26 cellular contexts compared by ENCODE assay signal in the genomic region with DNA sequence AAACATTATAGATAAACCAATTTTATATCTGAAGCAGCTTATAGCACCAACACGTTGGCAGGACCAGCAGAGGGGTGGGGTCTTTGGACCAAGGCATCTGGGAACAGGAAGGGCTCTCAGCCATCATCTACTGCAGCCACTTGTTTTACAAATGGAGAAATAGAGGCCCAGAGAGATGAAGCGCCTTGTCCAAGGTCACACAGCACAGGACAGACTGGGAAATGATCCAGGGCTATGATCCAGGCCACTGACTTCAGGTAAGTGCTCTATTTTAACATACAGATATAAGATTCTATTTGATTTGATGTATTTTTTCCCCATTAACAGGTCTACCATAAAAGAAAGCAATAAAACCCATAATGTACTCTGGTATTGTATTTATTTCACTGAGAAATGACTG. TPM values are rescaled to one million over a fixed set of nuclear protein-coding genes. Genes with fewer than 3 reads are reported as not detected.
DNase-seq lines count a peak whose midpoint lies in the region; ATAC-seq, FAIRE-seq and TF ChIP-seq lines count a peak whose summit lies in the region.
"Had no signal": no experiment of that assay in that cellular context is flagged by ENCODE, and none has a peak within 500 bp of the region (broad histone marks: within the 10 kb centered on the region; RNA-seq: fewer than 3 reads in every experiment).

No MANE protein-coding gene starts in this region.

- TF ChIP-seq EP300 in HepG2 (IDR thresholded peaks at IDR 0.05; ENCODE audit: low read depth in 2 of 2, low read length in 2 of 2) (no peak), HepG2 (CRISPR knock-in tag; IDR thresholded peaks at IDR 0.05; ENCODE audit: borderline replicate concordance) (no peak), gastroesophageal sphincter (IDR thresholded peaks at IDR 0.05) (no peak)

- H3F3A ChIP-seq in PC-3 (ENCODE audit: low read length, unreplicated experiment) = no peaks in the 10 kb centered on the region

- H3K4me2 ChIP-seq in HepG2 (ENCODE audit: low read depth, low read length) = no peak overlapping the region
- no peak overlapping the region for H3K4me2 ChIP-seq in PC-3 (ENCODE audit: low read length)
- H3K4me2 ChIP-seq: BLaER1 treated with 17β-estradiol and CSF1 and Interleukin-3, amounts not matched to agents 10 nM and 100 nM had no signal

- POLR2A ChIA-PET in HepG2 (lab: Yijun Ruan, JAX) = interaction anchor here (2.6 kb wide), 1 partner anchor 16 kb away, joined by 54 read pairs; a partner anchor contains a TSS
- POLR2A ChIA-PET in PC-3 (lab: Charles Lee; ENCODE audit: unreplicated experiment) = no interaction called here

- H3K9me2 ChIP-seq in PC-3 (replicated peaks; ENCODE audit: low read length) = no peaks in the 10 kb centered on the region

- ATAC-seq in HepG2 = no peak
- no peak for ATAC-seq in right lobe of liver
- ATAC-seq in PC-3 = no peak
- ATAC-seq in gastroesophageal sphincter = no peak
- ATAC-seq in HG03378 (IDR thresholded peaks at IDR 0.05; ENCODE audit: unreplicated experiment) = no peak
- ATAC-seq in HG03025 (IDR thresholded peaks at IDR 0.05; ENCODE audit: low FRiP score, unreplicated experiment) = no peak

- in situ Hi-C loops in HepG2 (cut with HindIII; ENCODE audit: extremely low pct_ligation_motif_present, low pct_unique_long_range_greater_than_20kb) = no loop called here

- intact Hi-C loops in HepG2 (cut with micrococcal nuclease; ENCODE audit: unreplicated experiment) (no loop called here), right lobe of liver (cut with DNase I) (no loop called here), PC-3 (cut with micrococcal nuclease) (no loop called here)

- TF ChIP-seq CTCF in HepG2 (CRISPR knock-in tag; IDR thresholded peaks at IDR 0.05) = no peak
- TF ChIP-seq CTCF in right lobe of liver (IDR thresholded peaks at IDR 0.05) = no peak
- TF ChIP-seq CTCF in PC-3 (conservative IDR thresholded peaks at IDR 0.05; ENCODE audit: low read depth, low read length) = no peak
- TF ChIP-seq CTCF in gastroesophageal sphincter (IDR thresholded peaks at IDR 0.05) = no peak

- H3K36me3 ChIP-seq in HepG2 (replicated peaks in 1 of 2; ENCODE audit: control insufficient read depth in 1 of 2, insufficient read depth in 2 of 2, low read length in 2 of 2) (no peaks in the 10 kb centered on the region), right lobe of liver (peaks cover 0 to 15% (median 7%) of the 10 kb centered on the region in 4 donors), PC-3 (ENCODE audit: low read depth, low read length) (peaks cover 3% of the 10 kb centered on the region; the same call in 1 of the 2 replicates), gastroesophageal sphincter (peaks cover 0 to 45% of the 10 kb centered on the region in 2 donors)
- H3K36me3 ChIP-seq: BE2C had no signal

- H3K4me1 ChIP-seq in HepG2 (ENCODE audit: insufficient read depth, low read length) (peaks cover 52% of the 10 kb centered on the region), right lobe of liver (no peaks in the 10 kb centered on the region), PC-3 (ENCODE audit: insufficient read depth, low read length) (peaks cover 19% of the 10 kb centered on the region), gastroesophageal sphincter (peaks cover 0 to 12% (median 1%) of the 10 kb centered on the region in 3 donors)
- H3K4me1 ChIP-seq: BLaER1 treated with 17β-estradiol and CSF1 and Interleukin-3, amounts not matched to agents 10 nM and 100 nM had no signal

- TF ChIP-seq POLR2A in HepG2 (IDR thresholded peaks at IDR 0.05; ENCODE audit: insufficient read depth in 1 of 2, low read depth in 2 of 2, low read length in 2 of 2) (no peak), right lobe of liver (IDR thresholded peaks at IDR 0.05) (no peak), gastroesophageal sphincter (IDR thresholded peaks at IDR 0.05) (no peak)

- H2AFZ ChIP-seq in HepG2 (ENCODE audit: low read length) (no peak overlapping the region), PC-3 (ENCODE audit: low read length) (no peak overlapping the region)
- H2AFZ ChIP-seq: GM23248 had no signal

- no peak for TF ChIP-seq RAD21 in HepG2 (CRISPR knock-in tag; IDR thresholded peaks at IDR 0.05)

- H4K20me1 ChIP-seq in HepG2 (ENCODE audit: insufficient read depth, low read length) = no peaks in the 10 kb centered on the region
- no peaks in the 10 kb centered on the region for H4K20me1 ChIP-seq in PC-3 (ENCODE audit: low read length)
- H4K20me1 ChIP-seq: BLaER1 treated with 17β-estradiol and CSF1 and Interleukin-3, amounts not matched to agents 10 nM and 100 nM had no signal

- no peaks in the 10 kb centered on the region for H3K9me3 ChIP-seq in HepG2 (ENCODE audit: low read length)
- H3K9me3 ChIP-seq in right lobe of liver = no peaks in the 10 kb centered on the region
- no peaks in the 10 kb centered on the region for H3K9me3 ChIP-seq in PC-3 (ENCODE audit: low read length)
- H3K9me3 ChIP-seq in gastroesophageal sphincter = no peaks in the 10 kb centered on the region
- H3K9me3 ChIP-seq: BE2C; BLaER1 treated with 17β-estradiol and CSF1 and Interleukin-3, amounts not matched to agents 10 nM and 100 nM had no signal

- H3K79me2 ChIP-seq in HepG2 (ENCODE audit: insufficient read depth, low read length) (no peaks in the 10 kb centered on the region), PC-3 (ENCODE audit: low read length) (no peaks in the 10 kb centered on the region)

- H3K4me3 ChIP-seq in HepG2 (replicated peaks in 1 of 3; ENCODE audit: insufficient read depth in 1 of 3, low read depth in 2 of 3, low read length in 3 of 3) (no peak overlapping the region), right lobe of liver (no peak overlapping the region), PC-3 (ENCODE audit: low read length) (no peak overlapping the region), gastroesophageal sphincter (no peak overlapping the region)
- H3K4me3 ChIP-seq: BLaER1 treated with 17β-estradiol and CSF1 and Interleukin-3, amounts not matched to agents 10 nM and 100 nM; GM12878; GM23248 had no signal

- 46% methylated on average over 2 of the region's 2 CpGs for WGBS in HepG2 (ENCODE audit: low lambda C conversion rate)
- WGBS in right lobe of liver (ENCODE audit: insufficient coverage, low coverage, low lambda C conversion rate, missing lambda C conversion rate) = 83% methylated on average over 2 of the region's 2 CpGs
- 73 to 85% methylated on average over 2 of the region's 2 CpGs for WGBS in gastroesophageal sphincter (ENCODE audit: low coverage in 1 of 2), 2 donors

- CTCF ChIA-PET in HepG2 (lab: Yijun Ruan, JAX; ENCODE audit: low intra/inter-chr PET ratio, low total read pairs) = no interaction called here
- CTCF ChIA-PET in PC-3 (lab: Charles Lee) = interaction anchor here (0.5 kb wide), 1 partner anchor 58 kb away, joined by 3 read pairs; no protein-coding TSS in a partner anchor

- no peak overlapping the region for H3K27ac ChIP-seq in HepG2 (ENCODE audit: extremely low read length, insufficient read depth, low read length)
- no peak overlapping the region for H3K27ac ChIP-seq in right lobe of liver
- H3K27ac ChIP-seq in PC-3 (ENCODE audit: low read length) = peak overlapping the region; percentile 36; the same call in 1 of the 2 replicates
- peak overlapping the region; percentile 75 for H3K27ac ChIP-seq in epithelial cell of prostate
- no peak overlapping the region for H3K27ac ChIP-seq in gastroesophageal sphincter
- H3K27ac ChIP-seq: 22Rv1; BLaER1 treated with 17β-estradiol and CSF1 and Interleukin-3, amounts not matched to agents 10 nM and 100 nM; GM23248 had no signal

- BruUV-seq in HepG2 (replicated peaks; lab: Mats Ljungman, UMichigan) = no TSS peak
- no TSS peak for BruUV-seq in PC-3 (replicated peaks; lab: Mats Ljungman, UMichigan)

- no peak for FAIRE-seq in HepG2 (lab: Jason Lieb, UNC)
- FAIRE-seq: A204.1, D721Med, GM12878, GM19239, H1 had no signal

- DNase-seq in HepG2 (ENCODE audit: low spot score) = no peak
- DNase-seq in right lobe of liver = no peak
- DNase-seq in PC-3 = no peak
- DNase-seq in epithelial cell of prostate (ENCODE audit: low read depth, low spot score) = no peak
- DNase-seq in T1000 (lab: John Stamatoyannopoulos, UW) = no peak
- DNase-seq: ACHN; AML-193; BE2C; CD4-positive, alpha-beta T cell; CD8-positive, alpha-beta memory T cell; DMS 273 treated with DMSO at 0.1 percent for 48 hours; DMS79; EL; GDM1; H9 had no signal

- H3K27me3 ChIP-seq in HepG2 (ENCODE audit: control insufficient read depth in 1 of 2, insufficient read depth in 2 of 2, low read length in 2 of 2) (0 out of 5 replicates have a peak, but pooled peaks cover 0 to 5% of the 10 kb centered on the region in 2 experiments), right lobe of liver (no peaks in the 10 kb centered on the region), PC-3 (ENCODE audit: low read length) (no peaks in the 10 kb centered on the region), gastroesophageal sphincter (no peaks in the 10 kb centered on the region)
- H3K27me3 ChIP-seq: BE2C; BLaER1 treated with 17β-estradiol and CSF1 and Interleukin-3, amounts not matched to agents 10 nM and 100 nM had no signal

- H3K9ac ChIP-seq in HepG2 (ENCODE audit: insufficient read depth, low read depth, low read length) (no peak overlapping the region), PC-3 (ENCODE audit: low read length) (no peak overlapping the region)
- H3K9ac ChIP-seq: BLaER1 treated with 17β-estradiol and CSF1 and Interleukin-3, amounts not matched to agents 10 nM and 100 nM; GM23248 had no signal

RNA-seq across cellular contexts. Expression of a gene that starts 16.9 kb away (rescaled TPM):
- total RNA-seq in HepG2 (2016; rRNA removed; fragmentation: Illumina TruSeq; extraction: Trizol) (25.0 and 46.2 TPM in 2 replicates), right lobe of liver (10 to 100 TPM; 14.1 to 66.4 (median 43.6) TPM), PC-3 (2014; rRNA removed) (129 and 153 TPM in 2 replicates), gastroesophageal sphincter (10 to 100 TPM; 58.7 to 69.9 (median 65.6) TPM)
- total RNA-seq in HepG2 (2016; cell fraction: cytosol; rRNA removed; fragmentation: Illumina TruSeq; extraction: Trizol; ENCODE audit: low read depth) = 21.8 and 26.9 TPM in 2 replicates
- total RNA-seq in HepG2 (2016; cell fraction: insoluble cytoplasmic fraction; rRNA removed; fragmentation: Illumina TruSeq; extraction: Trizol) = 23.2 and 49.2 TPM in 2 replicates
- 27.1 and 30.4 TPM in 2 replicates for total RNA-seq in HepG2 (2016; cell fraction: membrane; rRNA removed; fragmentation: Illumina TruSeq; extraction: Trizol)
- 59.8 and 64.1 TPM in 2 replicates for total RNA-seq in HepG2 (2016; cell fraction: nucleus; rRNA removed; fragmentation: Illumina TruSeq; extraction: Trizol)
- 33.2 and 36.2 TPM in 2 replicates for polyA plus RNA-seq in HepG2 (2011; rRNA removed)
- polyA plus RNA-seq in HepG2 (2011; cell fraction: cytosol; rRNA removed) = 30.4 and 31.8 TPM in 2 replicates
- polyA plus RNA-seq in HepG2 (2011; cell fraction: nucleus; rRNA removed) = 131 and 138 TPM in 2 replicates
- polyA plus RNA-seq in HepG2 (2012) = 49.0 and 63.8 TPM in 2 replicates
- 24.1 and 25.0 TPM in 2 replicates for polyA plus RNA-seq in HepG2 (2016; cell fraction: cytosol; fragmentation: Illumina TruSeq; extraction: Trizol; ENCODE audit: low read depth)
- 48.7 and 51.1 TPM in 2 replicates for polyA plus RNA-seq in HepG2 (2016; cell fraction: insoluble cytoplasmic fraction; fragmentation: Illumina TruSeq; extraction: Trizol; ENCODE audit: low read depth)
- 26.6 and 28.9 TPM in 2 replicates for polyA plus RNA-seq in HepG2 (2016; cell fraction: membrane; fragmentation: Illumina TruSeq; extraction: Trizol; ENCODE audit: low read depth)
- 151 and 156 TPM in 2 replicates for polyA plus RNA-seq in HepG2 (2016; cell fraction: nucleus; fragmentation: Illumina TruSeq; extraction: Trizol; ENCODE audit: insufficient read depth, low read depth)
- 1.4 and 17.0 TPM in 2 replicates for polyA minus RNA-seq in HepG2 (2011; rRNA and poly(A)+ RNA removed; ENCODE audit: low replicate concordance)
- 11.3 and 13.7 TPM in 2 replicates for polyA minus RNA-seq in HepG2 (2011; cell fraction: cytosol; rRNA and poly(A)+ RNA removed)
- polyA minus RNA-seq in HepG2 (2011; cell fraction: nucleus; rRNA and poly(A)+ RNA removed) = 60.7 and 75.2 TPM in 2 replicates

Comparison
In these comparisons a context has a peak if more than half of its experiments do, and no peak if none do; other contexts are left out.
1. H3K27ac ChIP-seq: peak in PC-3 (single experiment) and epithelial cell of prostate (single experiment); none in HepG2 (single experiment), right lobe of liver (0 of 3) and gastroesophageal sphincter (0 of 4).